ENCODE assay signal across 3 cellular contexts in the genomic region with DNA sequence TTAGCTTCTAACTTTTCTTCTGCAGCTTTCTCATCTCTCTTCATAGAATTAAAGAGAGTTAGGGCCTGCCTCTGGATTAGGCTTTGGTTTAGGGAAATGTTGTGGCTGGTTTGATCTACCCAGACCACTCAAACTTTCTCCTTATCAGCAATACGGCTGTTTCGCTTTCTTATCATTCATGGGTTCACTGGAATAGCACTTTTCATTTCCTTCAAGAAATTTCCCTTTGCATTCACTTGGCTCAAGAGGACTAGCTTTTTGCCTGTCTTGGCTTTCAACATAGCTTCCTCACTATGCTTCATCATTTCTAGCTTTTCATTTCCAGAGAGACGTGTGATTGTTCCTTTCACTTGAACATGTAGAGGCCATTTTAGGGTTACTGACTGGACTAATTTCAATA.
TF ChIP-seq lines count a peak whose summit lies in the region.

No MANE protein-coding gene starts in this region.

TF ChIP-seq in liver, 16 proteins besides CTCF, POLR2A, EP300 and RAD21:
- peak; percentile 20 for TF ChIP-seq NR2F2 (IDR thresholded peaks at IDR 0.05)
- no peak for TF ChIP-seq GABPA (IDR thresholded peaks at IDR 0.05 in 1 of 2, conservative IDR thresholded peaks at IDR 0.05 in 1 of 2)
- no peak for TF ChIP-seq FOXA1 (IDR thresholded peaks at IDR 0.05)

TF ChIP-seq in HepG2, 621 proteins besides CTCF, POLR2A, EP300 and RAD21:
- TF ChIP-seq SUZ12 (IDR thresholded peaks at IDR 0.05; ENCODE audit: low read depth, low read length) (no peak), TRIM24 (CRISPR knock-in tag; IDR thresholded peaks at IDR 0.05) (no peak), ZFP36 (IDR thresholded peaks at IDR 0.05; ENCODE audit: borderline replicate concordance, low read depth, low read length, partially characterized antibody) (no peak), MLLT10 (CRISPR knock-in tag; IDR thresholded peaks at IDR 0.05) (no peak)

TF ChIP-seq in endothelial cell of umbilical vein, 7 proteins besides CTCF, POLR2A, EP300 and RAD21:
- TF ChIP-seq EZH2 (IDR thresholded peaks at IDR 0.05; ENCODE audit: borderline replicate concordance, low read depth, low read length, severe bottlenecking) (no peak), MYC (IDR thresholded peaks at IDR 0.05; ENCODE audit: low read depth, low read length) (no peak), GATA2 (IDR thresholded peaks at IDR 0.05; ENCODE audit: insufficient read depth, insufficient read length, low read depth, low read length) (no peak), FOS (IDR thresholded peaks at IDR 0.05; ENCODE audit: borderline replicate concordance, insufficient read depth, low read length) (no peak), POLR2AphosphoS5 (IDR thresholded peaks at IDR 0.05; ENCODE audit: insufficient read depth, low read depth, low read length) (no peak), JUN (IDR thresholded peaks at IDR 0.05; ENCODE audit: borderline replicate concordance, insufficient read depth, insufficient read length, low read depth) (no peak)
- TF ChIP-seq, protein P1, sequence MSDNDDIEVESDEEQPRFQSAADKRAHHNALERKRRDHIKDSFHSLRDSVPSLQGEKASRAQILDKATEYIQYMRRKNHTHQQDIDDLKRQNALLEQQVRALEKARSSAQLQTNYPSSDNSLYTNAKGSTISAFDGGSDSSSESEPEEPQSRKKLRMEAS (IDR thresholded peaks at IDR 0.05; ENCODE audit: insufficient read depth, insufficient read length): no peak
TF ChIP-seq in endothelial cell of umbilical vein: peak in this region for 0.
